ENCODE assay signal across 8 cellular contexts in the genomic region with DNA sequence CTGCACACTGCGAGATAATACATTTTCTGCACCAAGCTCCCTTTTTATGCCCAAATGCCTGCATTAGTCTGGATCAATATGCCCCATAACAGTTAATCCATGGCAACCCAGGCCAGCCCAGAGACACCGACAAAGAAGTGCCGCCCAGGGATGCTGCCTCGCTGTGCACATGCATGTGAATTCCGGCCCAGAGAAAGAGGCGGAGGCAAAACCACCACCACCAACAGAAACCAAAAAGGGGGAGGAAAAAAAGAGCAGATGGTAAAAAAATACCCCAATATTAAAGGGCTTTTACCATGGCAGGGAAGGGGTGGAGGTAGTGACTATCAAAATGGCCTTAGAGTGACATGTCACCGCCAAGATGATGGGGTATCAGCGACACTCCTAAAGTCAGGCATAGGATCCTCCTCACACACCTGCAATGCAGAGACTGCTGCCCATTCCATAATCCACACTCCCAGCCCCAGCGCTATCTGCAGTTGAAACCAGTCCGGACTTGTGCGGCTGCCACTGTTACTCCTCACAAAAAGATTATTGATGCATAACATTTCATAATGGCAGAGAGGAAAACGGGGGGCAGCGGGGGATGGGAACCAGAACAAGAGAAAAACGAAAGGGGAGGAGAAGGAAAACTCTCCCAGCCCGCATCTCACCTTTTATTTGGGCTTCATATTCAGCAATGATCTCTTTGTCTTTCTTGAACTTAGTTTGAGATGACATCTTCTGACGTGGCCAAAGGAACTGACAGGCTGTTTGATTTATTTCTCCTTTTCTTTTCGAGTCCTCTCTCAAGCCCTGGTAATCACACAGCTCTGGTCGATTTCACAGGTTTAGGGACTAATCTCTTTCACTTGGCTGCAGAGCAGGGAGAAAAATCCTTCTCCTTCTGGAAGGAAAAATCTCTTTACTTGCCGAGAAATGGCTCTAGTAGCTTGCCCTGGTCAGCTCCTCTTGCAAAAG. TPM values are rescaled to one million over a fixed set of nuclear protein-coding genes. Genes with fewer than 3 reads are reported as not detected.
A peak's percentile ranks its signal among the peaks of the same experiment; 100 is the strongest.
DNase-seq lines count a peak whose midpoint lies in the region; ATAC-seq and TF ChIP-seq lines count a peak whose summit lies in the region.

No MANE protein-coding gene starts in this region.

- H4K20me1 ChIP-seq in Karpas-422 (ENCODE audit: insufficient read depth, low read depth, low read length): no peaks in the 10 kb centered on the region

- no peak overlapping the region for H3K27ac Mint-ChIP-seq in CD8-positive, alpha-beta T cell
- H3K27ac Mint-ChIP-seq in activated naive CD8-positive, alpha-beta T cell treated with anti-CD3 and anti-CD28 coated beads, Interleukin-2, amount 50 U/mL, for 24 hours: no peak overlapping the region

- peaks cover 5% of the 10 kb centered on the region for H3K4me1 ChIP-seq in CD8-positive, alpha-beta T cell (ENCODE audit: insufficient read depth, low read length)
- peaks cover 18% of the 10 kb centered on the region for H3K4me1 ChIP-seq in Karpas-422 (ENCODE audit: low read length)

- H2AFZ ChIP-seq in Karpas-422 (ENCODE audit: low read length): no peak overlapping the region

- H3K27ac ChIP-seq in CD8-positive, alpha-beta T cell (ENCODE audit: low read depth, low read length): no peak overlapping the region
- H3K27ac ChIP-seq in Karpas-422 (ENCODE audit: low read length): no peak overlapping the region

- H3K27me3 ChIP-seq in CD8-positive, alpha-beta T cell (ENCODE audit: insufficient read depth, low read length): no peaks in the 10 kb centered on the region
- H3K27me3 ChIP-seq in Karpas-422 (ENCODE audit: low read length): no peaks in the 10 kb centered on the region

- H3K4me2 ChIP-seq in Karpas-422 (ENCODE audit: low read depth, low read length, poor library complexity, severe bottlenecking): peak overlapping the region; percentile 93

- H3K36me3 Mint-ChIP-seq in CD8-positive, alpha-beta T cell: peaks cover 1% of the 10 kb centered on the region
- no peaks in the 10 kb centered on the region for H3K36me3 Mint-ChIP-seq in activated naive CD8-positive, alpha-beta T cell treated with anti-CD3 and anti-CD28 coated beads, Interleukin-2, amount 50 U/mL, for 24 hours (ENCODE audit: low read depth)

- intact Hi-C loops in CD8-positive, alpha-beta T cell (cut with DNase I, micrococcal nuclease): loop anchor here (2.0 to 5.0 kb wide), 3 partner anchors 54 to 286 kb away; a partner anchor contains a TSS
- intact Hi-C loops in posterior vena cava (cut with DNase I): no loop called here

- H3K27me3 Mint-ChIP-seq in CD8-positive, alpha-beta T cell (ENCODE audit: low read depth): peaks cover 2% of the 10 kb centered on the region
- H3K27me3 Mint-ChIP-seq in activated naive CD8-positive, alpha-beta T cell treated with anti-CD3 and anti-CD28 coated beads, Interleukin-2, amount 50 U/mL, for 24 hours: peaks cover 7% of the 10 kb centered on the region

- peak in 1 of 7 experiments; percentile 3 for DNase-seq in CD8-positive, alpha-beta T cell
- no peak for DNase-seq in Karpas-422
- no peak for DNase-seq in activated naive CD8-positive, alpha-beta T cell treated with anti-CD3 and anti-CD28 coated beads, Interleukin-2, amount 50 U/mL, for 24 hours
- peak; percentile 68 for DNase-seq in left kidney (ENCODE audit: low read depth, low spot score)
- peak; percentile 68 for DNase-seq in superior temporal gyrus (ENCODE audit: extremely low spot score)
- DNase-seq in NCI-H1930 (lab: John Stamatoyannopoulos, UW): no peak
- no peak for DNase-seq in posterior vena cava (ENCODE audit: low spot score)
- no peak for DNase-seq in activated effector memory CD4-positive, alpha-beta T cell treated with anti-CD3 and anti-CD28 coated beads, Interleukin-2, amount 50 U/mL, for 16 hours

- CTCF ChIA-PET in CD8-positive, alpha-beta T cell (lab: Charles Lee): interaction anchor here (0.8 to 1.9 kb wide), 3 partner anchors 10 to 277 kb away, joined by 3 to 6 read pairs (median 5); no protein-coding TSS in a partner anchor

- H3K9ac ChIP-seq in Karpas-422 (ENCODE audit: low read length): peak overlapping the region; percentile 68

- ATAC-seq in CD8-positive, alpha-beta T cell: no peak
- no peak for ATAC-seq in activated naive CD8-positive, alpha-beta T cell treated with anti-CD3 and anti-CD28 coated beads, Interleukin-2, amount 50 U/mL, for 24 hours

- no peaks in the 10 kb centered on the region for H3K9me3 Mint-ChIP-seq in CD8-positive, alpha-beta T cell
- H3K9me3 Mint-ChIP-seq in activated naive CD8-positive, alpha-beta T cell treated with anti-CD3 and anti-CD28 coated beads, Interleukin-2, amount 50 U/mL, for 24 hours: no peaks in the 10 kb centered on the region

- POLR2A ChIA-PET in CD8-positive, alpha-beta T cell (lab: Charles Lee): interaction anchor here (1.3 kb wide), 1 partner anchor 9 kb away, joined by 3 read pairs; no protein-coding TSS in a partner anchor

- peak overlapping the region; percentile 91 for H3K4me3 Mint-ChIP-seq in CD8-positive, alpha-beta T cell
- H3K4me3 Mint-ChIP-seq in activated naive CD8-positive, alpha-beta T cell treated with anti-CD3 and anti-CD28 coated beads, Interleukin-2, amount 50 U/mL, for 24 hours: peak overlapping the region; percentile 77

- H3K36me3 ChIP-seq in CD8-positive, alpha-beta T cell (ENCODE audit: insufficient read depth, low read length): no peaks in the 10 kb centered on the region
- H3K36me3 ChIP-seq in Karpas-422 (ENCODE audit: insufficient read depth, low read length): no peaks in the 10 kb centered on the region

- H3K9me2 ChIP-seq in Karpas-422 (replicated peaks; ENCODE audit: insufficient read depth, low read length): no peaks in the 10 kb centered on the region

- no peak for TF ChIP-seq CTCF in CD8-positive, alpha-beta T cell (IDR thresholded peaks at IDR 0.05)

- H3K79me2 ChIP-seq in Karpas-422 (ENCODE audit: low read length): no peaks in the 10 kb centered on the region

- peaks cover 24% of the 10 kb centered on the region for H3K4me1 Mint-ChIP-seq in CD8-positive, alpha-beta T cell (ENCODE audit: low read depth)
- peaks cover 22% of the 10 kb centered on the region for H3K4me1 Mint-ChIP-seq in activated naive CD8-positive, alpha-beta T cell treated with anti-CD3 and anti-CD28 coated beads, Interleukin-2, amount 50 U/mL, for 24 hours

- H3K4me3 ChIP-seq in CD8-positive, alpha-beta T cell (ENCODE audit: low read depth, low read length): peak overlapping the region; percentile 65
- peak overlapping the region; percentile 71 for H3K4me3 ChIP-seq in Karpas-422 (ENCODE audit: low read length)

- no peaks in the 10 kb centered on the region for H3K9me3 ChIP-seq in CD8-positive, alpha-beta T cell (ENCODE audit: low read length)
- no peaks in the 10 kb centered on the region for H3K9me3 ChIP-seq in Karpas-422 (ENCODE audit: low read length)

RNA-seq across cellular contexts. Expression of a gene that starts 0.9 kb away (rescaled TPM):
- 1 to 10 TPM; 2.2 to 2.3 TPM for total RNA-seq in CD8-positive, alpha-beta T cell
- 1.3 and 1.7 TPM in 2 replicates for total RNA-seq in Karpas-422 (2014; rRNA removed; shearing (Covaris generic); ENCODE audit: low replicate concordance)
- 1 to 10 TPM; 1.7 to 3.4 TPM for total RNA-seq in posterior vena cava

Comparison
In these comparisons a context has a peak if more than half of its experiments do, and no peak if none do; other contexts are left out.
1. DNase-seq: peak in left kidney (single experiment) and superior temporal gyrus (single experiment); none in Karpas-422 (single experiment), activated naive CD8-positive, alpha-beta T cell treated with anti-CD3 and anti-CD28 coated beads, Interleukin-2, amount 50 U/mL, for 24 hours (single experiment), NCI-H1930 (0 of 2), posterior vena cava (single experiment) and activated effector memory CD4-positive, alpha-beta T cell treated with anti-CD3 and anti-CD28 coated beads, Interleukin-2, amount 50 U/mL, for 16 hours (single experiment).
2. intact Hi-C loops: an anchor here in CD8-positive, alpha-beta T cell (2.0 to 5.0 kb wide); none called in posterior vena cava.